Comparison of ENCODE assay signal across 25 cellular contexts in the genomic region with DNA sequence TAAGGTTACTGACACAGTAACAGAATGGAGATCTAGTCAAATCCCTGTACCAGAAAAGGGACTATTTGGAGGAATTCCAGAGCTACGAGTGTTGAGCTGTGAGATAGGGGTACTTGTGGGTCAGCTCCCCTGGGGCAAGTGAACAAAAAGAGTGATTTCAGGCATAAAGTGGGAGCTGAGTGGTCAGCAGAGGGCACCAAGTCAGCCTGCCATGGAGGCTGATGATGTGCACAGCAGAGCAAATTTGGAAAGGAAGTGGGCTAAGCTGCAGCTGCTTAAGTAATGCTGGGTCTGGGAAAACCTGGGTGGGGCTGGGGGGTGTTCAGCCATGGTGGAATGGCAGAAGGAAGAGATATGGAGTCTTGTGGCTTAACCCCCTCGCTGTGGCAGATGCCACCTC.
DNase-seq lines count a peak whose midpoint lies in the region; ATAC-seq and TF ChIP-seq lines count a peak whose summit lies in the region.
"Had no signal": no experiment of that assay in that cellular context is flagged by ENCODE, and none has a peak within 500 bp of the region (broad histone marks: within the 10 kb centered on the region; RNA-seq: fewer than 3 reads in every experiment).

No MANE protein-coding gene starts in this region.

- H3K9ac ChIP-seq in mesendoderm (ENCODE audit: low read length), result no peak overlapping the region

- peaks cover 32% of the 10 kb centered on the region for H3K36me3 Mint-ChIP-seq in brain
- H3K36me3 Mint-ChIP-seq: CD8-positive, alpha-beta memory T cell; natural killer cell had no signal

- H3K4me1 ChIP-seq in mesendoderm (ENCODE audit: control insufficient read depth, low read depth, low read length), result no peaks in the 10 kb centered on the region
- H3K4me1 ChIP-seq: BE2C, gastrocnemius medialis had no signal

- no peak for ATAC-seq in sciatic nerve
- ATAC-seq: activated CD8-positive, alpha-beta T cell treated with anti-CD3 and anti-CD28 coated beads for 36 hours; gastrocnemius medialis; natural killer cell; Panc1 had no signal

- H3K79me2 ChIP-seq in mesendoderm (ENCODE audit: control insufficient read depth, insufficient read depth, low read length), result no peaks in the 10 kb centered on the region

- H2BK15ac ChIP-seq in mesendoderm (replicated peaks; ENCODE audit: low read depth), result no peak overlapping the region

- no peaks in the 10 kb centered on the region for H3K9me3 ChIP-seq in MG63
- H3K9me3 ChIP-seq: BE2C, gastrocnemius medialis had no signal

- H3K9me3 Mint-ChIP-seq in brain, result peaks cover 9 to 27% (median 17%) of the 10 kb centered on the region in 5 experiments
- H3K9me3 Mint-ChIP-seq: natural killer cell had no signal

- no peaks in the 10 kb centered on the region for H3K79me1 ChIP-seq in mesendoderm (ENCODE audit: low read length)

- H4K5ac ChIP-seq in mesendoderm (ENCODE audit: low read length), result no peak overlapping the region

- H3K4me3 ChIP-seq in MG63 (no peak overlapping the region), mesendoderm (ENCODE audit: low read length) (no peak overlapping the region)
- H3K4me3 ChIP-seq: gastrocnemius medialis had no signal

- peak overlapping the region in 3 of 5 experiments; percentile 14 to 46 (median 38) for H3K27ac Mint-ChIP-seq in brain
- H3K27ac Mint-ChIP-seq: activated CD8-positive, alpha-beta T cell treated with anti-CD3 and anti-CD28 coated beads for 36 hours; activated naive CD8-positive, alpha-beta T cell; CD8-positive, alpha-beta memory T cell; natural killer cell had no signal

- no peak overlapping the region for H3K4me3 Mint-ChIP-seq in brain
- H3K4me3 Mint-ChIP-seq: activated CD8-positive, alpha-beta T cell treated with anti-CD3 and anti-CD28 coated beads for 36 hours; activated naive CD8-positive, alpha-beta T cell; CD8-positive, alpha-beta memory T cell; natural killer cell had no signal

- H3K36me3 ChIP-seq in MG63 (no peaks in the 10 kb centered on the region), mesendoderm (ENCODE audit: control insufficient read depth, insufficient read depth, low read length) (no peaks in the 10 kb centered on the region)
- H3K36me3 ChIP-seq: BE2C, gastrocnemius medialis had no signal

- H3K4me2 ChIP-seq in mesendoderm (ENCODE audit: low read length), result no peak overlapping the region

- H2AK5ac ChIP-seq in mesendoderm (ENCODE audit: low read length), result no peak overlapping the region

- H2BK120ac ChIP-seq in mesendoderm (ENCODE audit: low read depth, low read length), result no peak overlapping the region

- no peak overlapping the region for H2BK5ac ChIP-seq in mesendoderm (ENCODE audit: low read length)

- H4K8ac ChIP-seq in mesendoderm (ENCODE audit: low read depth, low read length), result no peak overlapping the region

- no peak overlapping the region for H3K27ac ChIP-seq in mesendoderm (ENCODE audit: low read depth, low read length)
- H3K27ac ChIP-seq: gastrocnemius medialis had no signal

- intact Hi-C loops in sciatic nerve (cut with DNase I), result no loop called here

- no peaks in the 10 kb centered on the region for H3K27me3 Mint-ChIP-seq in brain

- H3K56ac ChIP-seq in mesendoderm (ENCODE audit: low read length), result no peak overlapping the region

- no CpG with 5 or more reads among the region's 2 CpGs for WGBS in mesendoderm (ENCODE audit: extremely low coverage, insufficient coverage, low lambda C conversion rate)

- no peaks in the 10 kb centered on the region for H3K27me3 ChIP-seq in MG63
- H3K27me3 ChIP-seq in mesendoderm (ENCODE audit: insufficient read depth, low read length, poor library complexity), result no peaks in the 10 kb centered on the region
- H3K27me3 ChIP-seq: BE2C, gastrocnemius medialis had no signal

- TF ChIP-seq CTCF in GM10266 (IDR thresholded peaks at IDR 0.05; ENCODE audit: control insufficient read depth, insufficient read depth, low read depth, missing control alignments), result peak; percentile 35
- TF ChIP-seq CTCF in brain (conservative IDR thresholded peaks at IDR 0.05), result no peak

- H3K4ac ChIP-seq in mesendoderm (ENCODE audit: low read depth, low read length), result no peak overlapping the region

- no peak for DNase-seq in GM10266 (ENCODE audit: extremely low spot score)
- DNase-seq in MG63, result peak; percentile 2
- DNase-seq in mesendoderm, result peak; percentile 44
- DNase-seq in NCI-H345 treated with DMSO at 0.1 percent for 48 hours (lab: John Stamatoyannopoulos, UW; ENCODE audit: unreplicated experiment), result no peak
- no peak for DNase-seq in sciatic nerve (ENCODE audit: low spot score)
- DNase-seq in stimulated activated CD4-positive, alpha-beta T cell treated with anti-CD3 and anti-CD28 coated beads, Interleukin-4, amount 100 ng/mL, for 4 hours, result no peak
- DNase-seq in NCI-H524 (lab: John Stamatoyannopoulos, UW), result no peak
- DNase-seq: ACHN; activated CD4-positive, CD25-positive, alpha-beta regulatory T cell treated with anti-CD3 and anti-CD28 coated beads, Interleukin-2, amount 50 U/mL, for 72 hours; activated CD8-positive, alpha-beta T cell treated with anti-CD3 and anti-CD28 coated beads for 36 hours; activated effector memory CD4-positive, alpha-beta T cell treated with Interleukin-2 at 50 U/mL for 16 hours; BE2C; CD8-positive, alpha-beta memory T cell; DMS 273 treated with DMSO at 0.1 percent for 48 hours; EL; gastrocnemius medialis; MV-4-11; natural killer cell; NCI-H1694; NCI-H2171; NCI-H510A treated with DMSO at 0.1 percent for 48 hours; small intestine had no signal

- H3K18ac ChIP-seq in mesendoderm (ENCODE audit: low read length), result no peak overlapping the region

- H3K23ac ChIP-seq in mesendoderm (ENCODE audit: low read length), result no peak overlapping the region

- peaks cover 52% of the 10 kb centered on the region for H3K4me1 Mint-ChIP-seq in brain
- H3K4me1 Mint-ChIP-seq: CD8-positive, alpha-beta memory T cell; natural killer cell had no signal

Comparison
In these comparisons a context has a peak if more than half of its experiments do, and no peak if none do; other contexts are left out.
1. DNase-seq: peak in MG63 (single experiment) and mesendoderm (single experiment); none in GM10266 (single experiment), NCI-H345 treated with DMSO at 0.1 percent for 48 hours (single experiment), sciatic nerve (single experiment), stimulated activated CD4-positive, alpha-beta T cell treated with anti-CD3 and anti-CD28 coated beads, Interleukin-4, amount 100 ng/mL, for 4 hours (0 of 2) and NCI-H524 (0 of 2).